9 cellular contexts compared by ENCODE assay signal in genomic region chrX:17547658-17548057, GRCh38.
DNase-seq lines count a peak whose midpoint lies in the region; ATAC-seq and TF ChIP-seq lines count a peak whose summit lies in the region.
"Had no signal": no experiment of that assay in that cellular context is flagged by ENCODE, and none has a peak within 500 bp of the region (broad histone marks: within the 10 kb centered on the region; RNA-seq: fewer than 3 reads in every experiment).

No MANE protein-coding gene starts in this region.

- intact Hi-C loops in uterus (cut with DNase I; ENCODE audit: low total_unique reads) = no loop called here

- TF ChIP-seq CTCF in fibroblast of the aortic adventitia (IDR thresholded peaks at IDR 0.05; ENCODE audit: insufficient read depth, low read length) (no peak), uterus (IDR thresholded peaks at IDR 0.05) (no peak)

- no peak for TF ChIP-seq POLR2A in uterus (IDR thresholded peaks at IDR 0.05)

- POLR2A ChIA-PET in CD8-positive, alpha-beta memory T cell (lab: Charles Lee) = no interaction called here

- peak; percentile 77 for DNase-seq in NCI-H226
- DNase-seq in fibroblast of the aortic adventitia (ENCODE audit: low read depth) = peak; percentile 83
- DNase-seq in uterus = peak; percentile 47 to 63
- DNase-seq in T-helper 17 cell = no peak
- DNase-seq in CD8-positive, alpha-beta memory T cell = no peak
- no peak for DNase-seq in activated gamma-delta T cell treated with Interleukin-2 at 50 U/mL for 16 hours

- H3K27me3 Mint-ChIP-seq in T-helper 17 cell = no peaks in the 10 kb centered on the region
- H3K27me3 Mint-ChIP-seq in CD8-positive, alpha-beta memory T cell = peaks cover 0 to 3% of the 10 kb centered on the region in 2 donors

- no peaks in the 10 kb centered on the region for H3K4me1 ChIP-seq in uterus
- H3K4me1 ChIP-seq in CD8-positive, alpha-beta memory T cell (ENCODE audit: insufficient read depth, low read length) = no peaks in the 10 kb centered on the region

- no peak overlapping the region for H3K27ac Mint-ChIP-seq in T-helper 17 cell
- no peak overlapping the region for H3K27ac Mint-ChIP-seq in CD8-positive, alpha-beta memory T cell

- H3K9me3 ChIP-seq in uterus (no peaks in the 10 kb centered on the region), T-helper 17 cell (ENCODE audit: control insufficient read depth, low read length, poor library complexity, severe bottlenecking) (no peaks in the 10 kb centered on the region)
- H3K9me3 ChIP-seq in CD8-positive, alpha-beta memory T cell (ENCODE audit: low read length) = no peaks in the 10 kb centered on the region
- H3K9me3 ChIP-seq: tibial artery had no signal

- no peak overlapping the region for H3K27ac ChIP-seq in uterus
- H3K27ac ChIP-seq in CD8-positive, alpha-beta memory T cell (ENCODE audit: low read depth, low read length) = no peak overlapping the region
- H3K27ac ChIP-seq: tibial artery had no signal

- no peak overlapping the region for H3K4me3 Mint-ChIP-seq in T-helper 17 cell
- no peak overlapping the region for H3K4me3 Mint-ChIP-seq in CD8-positive, alpha-beta memory T cell

- peak; percentile 80 for ATAC-seq in GM18511 (IDR thresholded peaks at IDR 0.05; ENCODE audit: unreplicated experiment)
- peak; percentile 47 for ATAC-seq in HG02623 (IDR thresholded peaks at IDR 0.05; ENCODE audit: unreplicated experiment)
- no peak for ATAC-seq in T-helper 17 cell

- H3K36me3 ChIP-seq in uterus = no peaks in the 10 kb centered on the region
- H3K36me3 ChIP-seq in CD8-positive, alpha-beta memory T cell (ENCODE audit: insufficient read depth, low read length) = no peaks in the 10 kb centered on the region
- H3K36me3 ChIP-seq: tibial artery had no signal

- CTCF ChIA-PET in CD8-positive, alpha-beta memory T cell (lab: Charles Lee) = no interaction called here

- H3K4me3 ChIP-seq in fibroblast of the aortic adventitia (ENCODE audit: low read depth, low read length) (no peak overlapping the region), uterus (no peak overlapping the region)
- no peak overlapping the region for H3K4me3 ChIP-seq in CD8-positive, alpha-beta memory T cell (ENCODE audit: low read length)
- H3K4me3 ChIP-seq: tibial artery had no signal

- H3K4me1 Mint-ChIP-seq in T-helper 17 cell = peaks cover 3% of the 10 kb centered on the region
- peaks cover 0 to 8% (median 3%) of the 10 kb centered on the region in 3 donors for H3K4me1 Mint-ChIP-seq in CD8-positive, alpha-beta memory T cell

- H3K36me3 Mint-ChIP-seq in T-helper 17 cell (ENCODE audit: low read depth) = no peaks in the 10 kb centered on the region
- H3K36me3 Mint-ChIP-seq in CD8-positive, alpha-beta memory T cell = no peaks in the 10 kb centered on the region

- no peaks in the 10 kb centered on the region for H3K27me3 ChIP-seq in uterus
- H3K27me3 ChIP-seq in CD8-positive, alpha-beta memory T cell (ENCODE audit: insufficient read depth, low read length, poor library complexity, severe bottlenecking) = no peaks in the 10 kb centered on the region
- H3K27me3 ChIP-seq: tibial artery had no signal

- peaks cover 0 to 1% (median 0%) of the 10 kb centered on the region in 5 donors for H3K9me3 Mint-ChIP-seq in CD8-positive, alpha-beta memory T cell

Comparison
In these comparisons a context has a peak if more than half of its experiments do, and no peak if none do; other contexts are left out.
1. DNase-seq: peak in NCI-H226 (single experiment), fibroblast of the aortic adventitia (single experiment) and uterus (2 of 2); none in T-helper 17 cell (0 of 3), CD8-positive, alpha-beta memory T cell (0 of 5) and activated gamma-delta T cell treated with Interleukin-2 at 50 U/mL for 16 hours (single experiment).